Comparison of ENCODE assay signal across 7 cellular contexts in genomic region chr12:53495903-53496751, GRCh38. TPM values are rescaled to one million over a fixed set of nuclear protein-coding genes. Genes with fewer than 3 reads are reported as not detected.
DNase-seq lines count a peak whose midpoint lies in the region; ATAC-seq, FAIRE-seq and TF ChIP-seq lines count a peak whose summit lies in the region.
"Had no signal": no experiment of that assay in that cellular context is flagged by ENCODE, and none has a peak within 500 bp of the region (broad histone marks: within the 10 kb centered on the region; RNA-seq: fewer than 3 reads in every experiment).

No MANE protein-coding gene starts in this region.

- no peak for TF ChIP-seq EP300 in Ishikawa (IDR thresholded peaks at IDR 0.05; ENCODE audit: borderline replicate concordance)
- no peak for TF ChIP-seq EP300 in sigmoid colon (IDR thresholded peaks at IDR 0.05)

- H3K27ac ChIP-seq in sigmoid colon: peak overlapping the region; percentile 14 to 60 (median 48)

- ATAC-seq in GM19397 (IDR thresholded peaks at IDR 0.05; ENCODE audit: unreplicated experiment): no peak
- ATAC-seq in GM21367 (IDR thresholded peaks at IDR 0.05; ENCODE audit: unreplicated experiment): no peak

- peak; percentile 89 for DNase-seq in sigmoid colon
- DNase-seq in GOT3 (lab: John Stamatoyannopoulos, UW): no peak

- intact Hi-C loops in sigmoid colon (cut with DNase I): no loop called here

- no peak for TF ChIP-seq RAD21 in Ishikawa (IDR thresholded peaks at IDR 0.05; ENCODE audit: low read depth)

- no peak for TF ChIP-seq CTCF in sigmoid colon (IDR thresholded peaks at IDR 0.05)

- FAIRE-seq in endometrium (lab: Jason Lieb, UNC): peak; percentile 53

- no peak overlapping the region for H3K4me3 ChIP-seq in sigmoid colon

- 30 to 41% methylated on average over 5 of the region's 5 CpGs for WGBS in sigmoid colon, 2 donors

- H3K36me3 ChIP-seq in sigmoid colon: no peaks in the 10 kb centered on the region

- no peaks in the 10 kb centered on the region for H3K27me3 ChIP-seq in sigmoid colon

- H3K9me3 ChIP-seq in sigmoid colon: no peaks in the 10 kb centered on the region

- no peak for TF ChIP-seq POLR2A in sigmoid colon (IDR thresholded peaks at IDR 0.05)

- peaks cover 0 to 46% (median 38%) of the 10 kb centered on the region in 4 donors for H3K4me1 ChIP-seq in sigmoid colon

TF ChIP-seq in Ishikawa, 13 proteins besides CTCF, POLR2A, EP300 and RAD21:
- TF ChIP-seq MAX (IDR thresholded peaks at IDR 0.05): no peak
- TF ChIP-seq USF1 (IDR thresholded peaks at IDR 0.05): peak; percentile 95

RNA-seq across cellular contexts. Expression of gene MAP3K12, which starts 3.1 kb away (rescaled TPM):
- total RNA-seq in sigmoid colon: 10 to 100 TPM; 18.5 to 27.4 (median 25.0) TPM
- 10 to 100 TPM in 1 of 3 donors, 1 to 10 TPM in 2; 1.6 to 10.1 (median 4.8) TPM for polyA plus RNA-seq in sigmoid colon

RNA-seq across cellular contexts. Expression of gene TARBP2, which starts 5.0 kb away (rescaled TPM):
- total RNA-seq in sigmoid colon: 10 to 100 TPM; 16.1 to 29.9 (median 19.4) TPM
- polyA plus RNA-seq in sigmoid colon: 10 to 100 TPM; 16.2 to 29.4 (median 19.7) TPM

RNA-seq across cellular contexts. Expression of gene NPFF, which starts 11.2 kb away (rescaled TPM):
- total RNA-seq in sigmoid colon: not detected
- polyA plus RNA-seq in sigmoid colon: not detected
- total RNA-seq: mononuclear cell had no signal

RNA-seq across cellular contexts. Expression of gene PCBP2, which starts 44.2 kb away (rescaled TPM):
- 100 to 1,000 TPM; 397 to 661 (median 417) TPM for total RNA-seq in sigmoid colon
- 100 to 1,000 TPM; 333 to 455 (median 401) TPM for polyA plus RNA-seq in sigmoid colon

RNA-seq across cellular contexts. Expression of gene PRR13, which starts 54.6 kb away (rescaled TPM):
- total RNA-seq in sigmoid colon: 10 to 100 TPM; 46.7 to 68.1 (median 55.1) TPM
- polyA plus RNA-seq in sigmoid colon: 100 to 1,000 TPM; 521 to 955 (median 870) TPM
